ENCODE assay signal across 20 cellular contexts in the genomic region with DNA sequence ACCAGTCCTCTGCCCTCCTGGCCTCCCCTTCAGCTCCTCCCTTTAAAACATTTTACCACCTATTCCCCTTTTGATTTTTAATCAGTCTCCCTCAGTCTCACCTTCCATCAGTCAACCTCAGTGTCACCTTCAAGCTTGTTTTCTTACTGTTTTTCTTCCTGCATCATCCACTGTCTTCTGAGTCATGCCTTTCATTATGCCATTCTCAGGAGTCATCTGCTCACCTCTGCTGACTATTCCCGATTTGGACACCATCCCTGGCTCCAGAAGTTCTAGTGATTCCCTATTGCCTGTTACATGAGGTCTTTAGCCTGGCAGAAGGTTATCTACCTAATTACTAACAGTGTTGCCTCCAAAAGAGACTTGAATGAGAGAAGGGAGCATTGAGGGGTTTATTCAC.
"Had no signal": no experiment of that assay in that cellular context is flagged by ENCODE, and none has a peak within 500 bp of the region (broad histone marks: within the 10 kb centered on the region; RNA-seq: fewer than 3 reads in every experiment).

No MANE protein-coding gene starts in this region.

- H3K9me3 ChIP-seq: gastrocnemius medialis, neutrophil, ovary, prostate gland, right atrium auricular region, tibial artery had no signal

- ATAC-seq: activated T-helper 17 cell treated with anti-CD3 and anti-CD28 coated beads, Interleukin-2, amount 50 U/mL, for 72 hours; gastrocnemius medialis; WTC11 had no signal

- DNase-seq: activated CD8-positive, alpha-beta memory T cell treated with anti-CD3 and anti-CD28 coated beads for 24 hours; activated CD8-positive, alpha-beta memory T cell treated with anti-CD3 and anti-CD28 coated beads, Interleukin-2, amount 50 U/mL, for 4 hours; activated naive CD4-positive, alpha-beta T cell; activated T-cell treated with anti-CD3 and anti-CD28 coated beads, Interleukin-2, amount 50 U/mL, for 24 hours; effector CD8-positive, alpha-beta T cell; gastrocnemius medialis; head of caudate nucleus; hypothalamus; left cardiac atrium; mesenchymal stem cell; ovary; stimulated activated CD4-positive, alpha-beta T cell treated with anti-CD3 and anti-CD28 coated beads, Interleukin-12 subunit alpha, Interleukin-12 subunit beta, amount 100 ng/mL, for 4 hours; stimulated activated CD4-positive, alpha-beta T cell treated with anti-CD3 and anti-CD28 coated beads, Interleukin-4, amount 100 ng/mL, for 4 hours; T-helper 1 cell; tibial artery had no signal

- H3K36me3 ChIP-seq: gastrocnemius medialis, neutrophil, ovary, prostate gland, right atrium auricular region, tibial artery had no signal

- H3K27ac ChIP-seq: gastrocnemius medialis, neutrophil, ovary, prostate gland had no signal

- H3K4me1 ChIP-seq: gastrocnemius medialis, prostate gland had no signal

- H3K4me3 ChIP-seq: gastrocnemius medialis, ovary, prostate gland, right atrium auricular region, tibial artery had no signal

- H3K27me3 ChIP-seq: gastrocnemius medialis, ovary, right atrium auricular region, tibial artery had no signal
